Comparison of ENCODE assay signal across 8 cellular contexts in genomic region chr12:57546438-57547365, GRCh38. TPM values are rescaled to one million over a fixed set of nuclear protein-coding genes. Genes with fewer than 3 reads are reported as not detected.
DNase-seq lines count a peak whose midpoint lies in the region; ATAC-seq lines count a peak whose summit lies in the region.

TSS of gene DCTN2 (minus strand) at chr12:57547192. CDS start at chr12:57547063, 129 bp downstream.

- peak within 1 kb of the TSS; percentile 38 for H3K27ac ChIP-seq in GM23248
- H3K27ac ChIP-seq in naive thymus-derived CD4-positive, alpha-beta T cell (ENCODE audit: low read depth, low read length): peak within 1 kb of the TSS; percentile 88

- H3K4me2 ChIP-seq in GM23248 (ENCODE audit: unreplicated experiment): peak within 1 kb of the TSS; percentile 95

- peaks cover 13% of the 10 kb centered on the region for H3K27me3 Mint-ChIP-seq in activated T-helper 1 cell treated with anti-CD3 and anti-CD28 coated beads, Interleukin-12 subunit alpha, Interleukin-12 subunit beta, Interleukin-2, Interleukin-4 antibody, amounts not matched to agents 30 ng/mL and 10 ng/mL and 1 ng/mL, durations not matched to agents 14 hours and 24 hours and 36 hours (ENCODE audit: insufficient read depth)
- peaks cover 0 to 28% (median 0%) of the 10 kb centered on the region in 5 donors for H3K27me3 Mint-ChIP-seq in naive thymus-derived CD4-positive, alpha-beta T cell
- peaks cover 20 to 27% of the 10 kb centered on the region in 2 donors for H3K27me3 Mint-ChIP-seq in stimulated activated naive B cell treated with anti-CD40 and anti-IgM and Interleukin-4, amounts not matched to agents 10 μg/mL and 1 μg/mL and 100 μg/mL, for 72 hours

- H3K9ac ChIP-seq in GM23248: peak within 1 kb of the TSS; percentile 97

- H3K27ac Mint-ChIP-seq in activated T-helper 1 cell treated with anti-CD3 and anti-CD28 coated beads, Interleukin-12 subunit alpha, Interleukin-12 subunit beta, Interleukin-2, Interleukin-4 antibody, amounts not matched to agents 30 ng/mL and 10 ng/mL and 1 ng/mL, durations not matched to agents 14 hours and 24 hours and 36 hours: peak within 1 kb of the TSS; percentile 97
- H3K27ac Mint-ChIP-seq in naive thymus-derived CD4-positive, alpha-beta T cell: peak within 1 kb of the TSS; percentile 85 to 96 (median 92)
- H3K27ac Mint-ChIP-seq in stimulated activated naive B cell treated with anti-CD40 and anti-IgM and Interleukin-4, amounts not matched to agents 10 μg/mL and 1 μg/mL and 100 μg/mL, for 72 hours: peak within 1 kb of the TSS; percentile 97

- H3K4me1 ChIP-seq in GM23248 (ENCODE audit: insufficient read depth): peaks cover 21% of the 10 kb centered on the region
- H3K4me1 ChIP-seq in naive thymus-derived CD4-positive, alpha-beta T cell (ENCODE audit: control insufficient read depth in 2 of 2, insufficient read depth in 2 of 2, low read length in 2 of 2): peaks cover 10 to 16% of the 10 kb centered on the region in 2 donors

- peak within 1 kb of the TSS; percentile 96 for H2AFZ ChIP-seq in GM23248

- H3K4me3 ChIP-seq in GM23248: peak within 1 kb of the TSS; percentile 88
- peak within 1 kb of the TSS; percentile 74 for H3K4me3 ChIP-seq in naive thymus-derived CD4-positive, alpha-beta T cell (ENCODE audit: low read length)

- POLR2A ChIA-PET in naive thymus-derived CD4-positive, alpha-beta T cell (lab: Charles Lee): interaction anchor here (0.6 to 2.6 kb wide), 11 partner anchors 20 to 151 kb away, joined by 3 to 7 read pairs (median 3); partner anchors contain the start of genes DDIT3 and GLI1

- peak; percentile 98 for ATAC-seq in naive thymus-derived CD4-positive, alpha-beta T cell
- peak; percentile 96 to 97 for ATAC-seq in stimulated activated naive B cell treated with anti-CD40 and anti-IgM and Interleukin-4, amounts not matched to agents 10 μg/mL and 1 μg/mL and 100 μg/mL, for 72 hours (replicated peaks)

- no peaks in the 10 kb centered on the region for H3K27me3 ChIP-seq in GM23248 (replicated peaks; ENCODE audit: insufficient read depth)
- H3K27me3 ChIP-seq in naive thymus-derived CD4-positive, alpha-beta T cell (ENCODE audit: control insufficient read depth in 2 of 2, insufficient read depth in 2 of 2, low read length in 2 of 2): no peaks in the 10 kb centered on the region

- H4K20me1 ChIP-seq in GM23248 (ENCODE audit: insufficient read depth): no peaks in the 10 kb centered on the region

- H3K9me3 Mint-ChIP-seq in activated T-helper 1 cell treated with anti-CD3 and anti-CD28 coated beads, Interleukin-12 subunit alpha, Interleukin-12 subunit beta, Interleukin-2, Interleukin-4 antibody, amounts not matched to agents 30 ng/mL and 10 ng/mL and 1 ng/mL, durations not matched to agents 14 hours and 24 hours and 36 hours: no peaks in the 10 kb centered on the region
- no peaks in the 10 kb centered on the region for H3K9me3 Mint-ChIP-seq in naive thymus-derived CD4-positive, alpha-beta T cell
- H3K9me3 Mint-ChIP-seq in stimulated activated naive B cell treated with anti-CD40 and anti-IgM and Interleukin-4, amounts not matched to agents 10 μg/mL and 1 μg/mL and 100 μg/mL, for 72 hours: no peaks in the 10 kb centered on the region

- peaks cover 49% of the 10 kb centered on the region for H3K4me1 Mint-ChIP-seq in activated T-helper 1 cell treated with anti-CD3 and anti-CD28 coated beads, Interleukin-12 subunit alpha, Interleukin-12 subunit beta, Interleukin-2, Interleukin-4 antibody, amounts not matched to agents 30 ng/mL and 10 ng/mL and 1 ng/mL, durations not matched to agents 14 hours and 24 hours and 36 hours (ENCODE audit: low read depth)
- peaks cover 28 to 64% (median 55%) of the 10 kb centered on the region in 7 donors for H3K4me1 Mint-ChIP-seq in naive thymus-derived CD4-positive, alpha-beta T cell
- peaks cover 36 to 55% of the 10 kb centered on the region in 2 donors for H3K4me1 Mint-ChIP-seq in stimulated activated naive B cell treated with anti-CD40 and anti-IgM and Interleukin-4, amounts not matched to agents 10 μg/mL and 1 μg/mL and 100 μg/mL, for 72 hours

- H3K4me3 Mint-ChIP-seq in activated T-helper 1 cell treated with anti-CD3 and anti-CD28 coated beads, Interleukin-12 subunit alpha, Interleukin-12 subunit beta, Interleukin-2, Interleukin-4 antibody, amounts not matched to agents 30 ng/mL and 10 ng/mL and 1 ng/mL, durations not matched to agents 14 hours and 24 hours and 36 hours: peak within 1 kb of the TSS; percentile 100
- H3K4me3 Mint-ChIP-seq in naive thymus-derived CD4-positive, alpha-beta T cell: peak within 1 kb of the TSS; percentile 88 to 100 (median 98)
- peak within 1 kb of the TSS; percentile 91 to 99 for H3K4me3 Mint-ChIP-seq in stimulated activated naive B cell treated with anti-CD40 and anti-IgM and Interleukin-4, amounts not matched to agents 10 μg/mL and 1 μg/mL and 100 μg/mL, for 72 hours

- H3F3A ChIP-seq in GM23248 (ENCODE audit: insufficient read depth): no peaks in the 10 kb centered on the region

- peaks cover 52% of the 10 kb centered on the region for H3K79me2 ChIP-seq in GM23248 (ENCODE audit: insufficient read depth)

- DNase-seq in Daoy (ENCODE audit: low read depth) (peak; percentile 99), GM23248 (peak; percentile 99), Kasumi-1 (lab: John Stamatoyannopoulos, UW) (peak; percentile 99), RPMI7951 (ENCODE audit: low read depth) (peak; percentile 96), fibroblast of gingiva (ENCODE audit: low read depth) (peak; percentile 96)
- peak; percentile 93 for DNase-seq in activated T-helper 1 cell treated with anti-CD3 and anti-CD28 coated beads, Interleukin-12 subunit alpha, Interleukin-12 subunit beta, Interleukin-2, Interleukin-4 antibody, amounts not matched to agents 30 ng/mL and 10 ng/mL and 1 ng/mL, durations not matched to agents 14 hours and 24 hours and 36 hours (ENCODE audit: low spot score)
- peak; percentile 63 to 94 (median 88) for DNase-seq in naive thymus-derived CD4-positive, alpha-beta T cell
- DNase-seq in stimulated activated naive B cell treated with anti-CD40 and anti-IgM and Interleukin-4, amounts not matched to agents 10 μg/mL and 1 μg/mL and 100 μg/mL, for 72 hours: peak; percentile 94

- intact Hi-C loops in activated T-helper 1 cell treated with anti-CD3 and anti-CD28 coated beads, Interleukin-12 subunit alpha, Interleukin-12 subunit beta, Interleukin-2, Interleukin-4 antibody, amounts not matched to agents 30 ng/mL and 10 ng/mL and 1 ng/mL, durations not matched to agents 14 hours and 24 hours and 36 hours (cut with micrococcal nuclease): loop anchor here (1.0 to 5.0 kb wide), 7 partner anchors 24 to 1394 kb away; partner anchors contain the start of genes GLI1, MBD6, MYL6B and OS9
- intact Hi-C loops in naive thymus-derived CD4-positive, alpha-beta T cell (cut with micrococcal nuclease): loop anchor here (1.0 to 2.0 kb wide), 7 partner anchors 26 to 195 kb away; partner anchors contain the start of genes DDIT3 (in 2 of the 2), GLI1 (in 2 of the 2) and PIP4K2C (in 2 of the 2)

- WGBS in GM23248 (ENCODE audit: low coverage in 1 of 2, low lambda C conversion rate in 2 of 2, missing lambda C conversion rate in 2 of 2), 2 experiments: 1% methylated on average over 54 to 58 of the region's 58 CpGs

- in situ Hi-C loops in GM23248 (cut with MboI): no loop called here

- H3K36me3 ChIP-seq in GM23248 (ENCODE audit: low read depth): peaks cover 7% of the 10 kb centered on the region
- peaks cover 0 to 4% (median 0%) of the 10 kb centered on the region in 3 experiments for H3K36me3 ChIP-seq in naive thymus-derived CD4-positive, alpha-beta T cell (ENCODE audit: control insufficient read depth in 2 of 3, insufficient read depth in 3 of 3, low read length in 3 of 3)

- CTCF ChIA-PET in naive thymus-derived CD4-positive, alpha-beta T cell (lab: Charles Lee): interaction anchor here (0.8 kb wide), 1 partner anchor 88 kb away, joined by 4 read pairs; no protein-coding TSS in a partner anchor

- peaks cover 6% of the 10 kb centered on the region for H3K36me3 Mint-ChIP-seq in activated T-helper 1 cell treated with anti-CD3 and anti-CD28 coated beads, Interleukin-12 subunit alpha, Interleukin-12 subunit beta, Interleukin-2, Interleukin-4 antibody, amounts not matched to agents 30 ng/mL and 10 ng/mL and 1 ng/mL, durations not matched to agents 14 hours and 24 hours and 36 hours (ENCODE audit: low read depth)
- peaks cover 0 to 5% (median 0%) of the 10 kb centered on the region in 5 donors for H3K36me3 Mint-ChIP-seq in naive thymus-derived CD4-positive, alpha-beta T cell
- peaks cover 7 to 17% of the 10 kb centered on the region in 2 donors for H3K36me3 Mint-ChIP-seq in stimulated activated naive B cell treated with anti-CD40 and anti-IgM and Interleukin-4, amounts not matched to agents 10 μg/mL and 1 μg/mL and 100 μg/mL, for 72 hours

- H3K9me2 ChIP-seq in GM23248 (ENCODE audit: insufficient read depth): no peaks in the 10 kb centered on the region

- no peaks in the 10 kb centered on the region for H3K9me3 ChIP-seq in GM23248 (ENCODE audit: low read depth)
- H3K9me3 ChIP-seq in naive thymus-derived CD4-positive, alpha-beta T cell (ENCODE audit: control insufficient read depth in 2 of 3, low read length in 3 of 3): no peaks in the 10 kb centered on the region

RNA-seq across cellular contexts. Expression of gene DCTN2, which starts in this region (rescaled TPM):
- total RNA-seq in Daoy (2014; rRNA removed; shearing (Covaris generic)): 108 and 118 TPM in 2 replicates
- 158 and 202 TPM in 2 replicates for total RNA-seq in GM23248 (2014; rRNA removed; shearing (Covaris generic))
- polyA plus RNA-seq in GM23248 (2016; fragmentation: Nextera tagmentation; extraction: Ambion mirVana): 141 and 144 TPM in 2 replicates
- 123 and 155 TPM in 2 replicates for total RNA-seq in RPMI7951 (2014; rRNA removed; shearing (Covaris generic))
- total RNA-seq in activated T-helper 1 cell treated with anti-CD3 and anti-CD28 coated beads, Interleukin-12 subunit alpha, Interleukin-12 subunit beta, Interleukin-2, Interleukin-4 antibody, amounts not matched to agents 30 ng/mL and 10 ng/mL and 1 ng/mL, durations not matched to agents 14 hours and 24 hours and 36 hours: 78.6 and 83.5 TPM in 2 replicates
- total RNA-seq in naive thymus-derived CD4-positive, alpha-beta T cell: 10 to 100 TPM; 52.1 to 78.8 (median 63.0) TPM
- polyA plus RNA-seq in naive thymus-derived CD4-positive, alpha-beta T cell: 10 to 100 TPM; 53.9 to 78.8 TPM

Comparison
In these comparisons a context has a peak if more than half of its experiments do, and no peak if none do; other contexts are left out.
1. Peak in every context shown above with its lines: DNase-seq, ATAC-seq, H3K4me3 ChIP-seq and H3K27ac ChIP-seq.